11 cellular contexts compared by ENCODE assay signal in the genomic region with DNA sequence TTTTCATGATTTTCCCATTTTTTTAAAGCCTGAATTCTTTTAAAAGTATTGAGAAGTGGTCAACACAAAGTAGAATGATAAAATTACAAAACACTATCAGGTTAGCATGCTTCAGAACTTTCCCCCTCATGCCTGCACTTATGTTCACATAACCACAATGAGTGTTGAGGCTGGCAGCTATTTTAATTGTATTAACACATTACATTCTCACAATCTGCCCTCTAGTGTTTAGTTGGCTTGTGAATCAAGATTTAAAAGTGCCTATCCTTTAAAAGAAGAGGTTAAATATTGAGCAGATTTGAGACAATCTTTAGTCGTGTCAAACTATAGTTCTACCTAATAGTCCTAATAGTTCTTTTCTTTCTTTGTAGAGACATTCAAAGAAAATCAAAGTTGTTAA.
A peak's percentile ranks its signal among the peaks of the same experiment; 100 is the strongest.
DNase-seq lines count a peak whose midpoint lies in the region; ATAC-seq and TF ChIP-seq lines count a peak whose summit lies in the region.
"Had no signal": no experiment of that assay in that cellular context is flagged by ENCODE, and none has a peak within 500 bp of the region (broad histone marks: within the 10 kb centered on the region; RNA-seq: fewer than 3 reads in every experiment).

No MANE protein-coding gene starts in this region.

- peaks cover 21% of the 10 kb centered on the region for H3K79me2 ChIP-seq in hepatocyte

- no peaks in the 10 kb centered on the region for H3K27me3 ChIP-seq in hepatocyte

- ATAC-seq in HG02571 (IDR thresholded peaks at IDR 0.05; ENCODE audit: unreplicated experiment): no peak

- DNase-seq in AG20443 (ENCODE audit: low spot score) (peak; percentile 26), HCEC 1CT (peak; percentile 4), SW480 (ENCODE audit: low spot score) (peak; percentile 24), hepatocyte (ENCODE audit: low spot score) (no peak), iPS-NIHi11 (ENCODE audit: low spot score) (no peak), SIG-M5 (lab: John Stamatoyannopoulos, UW) (no peak), iPS-NIHi7 (ENCODE audit: extremely low spot score) (no peak)
- DNase-seq: activated CD4-positive, alpha-beta T cell treated with anti-CD3 and anti-CD28 coated beads, Interleukin-2, amount 10 ng/mL, durations not matched to agents 24 days and 14 days; stimulated activated CD8-positive, alpha-beta memory T cell treated with anti-CD3 and anti-CD28 coated beads, Interleukin-4, amount 100 ng/mL, for 48 hours had no signal

- H2AFZ ChIP-seq in hepatocyte: no peak overlapping the region
- H2AFZ ChIP-seq: parathyroid adenoma had no signal

- H3K4me2 ChIP-seq in hepatocyte: no peak overlapping the region

- no peaks in the 10 kb centered on the region for H3K36me3 ChIP-seq in hepatocyte (replicated peaks; ENCODE audit: insufficient read depth, low read depth)

- H3K9me2 ChIP-seq in hepatocyte (replicated peaks; ENCODE audit: insufficient read depth): no peaks in the 10 kb centered on the region

- no peak for TF ChIP-seq CTCF in hepatocyte (IDR thresholded peaks at IDR 0.05; ENCODE audit: poor library complexity)

- H4K20me1 ChIP-seq in hepatocyte (ENCODE audit: insufficient read depth, poor library complexity, severe bottlenecking): no peaks in the 10 kb centered on the region

- WGBS in hepatocyte (ENCODE audit: low lambda C conversion rate, missing lambda C conversion rate): 94% methylated on average over 1 of the region's 1 CpG

- H3K4me3 ChIP-seq in hepatocyte: no peak overlapping the region

- no peaks in the 10 kb centered on the region for H3K9me3 ChIP-seq in hepatocyte (ENCODE audit: low read depth)

- H3K27ac ChIP-seq in hepatocyte: peak overlapping the region; percentile 73
- H3K27ac ChIP-seq: parathyroid adenoma had no signal

- peaks cover 7% of the 10 kb centered on the region for H3K4me1 ChIP-seq in hepatocyte (ENCODE audit: insufficient read depth)

Comparison
In these comparisons a context has a peak if more than half of its experiments do, and no peak if none do; other contexts are left out.
1. DNase-seq: peak in AG20443 (single experiment), HCEC 1CT (single experiment) and SW480 (single experiment); none in hepatocyte (single experiment), iPS-NIHi11 (single experiment), SIG-M5 (single experiment) and iPS-NIHi7 (single experiment).